ENCODE assay signal across 17 cellular contexts in genomic region chr14:38171197-38171596, GRCh38. TPM values are rescaled to one million over a fixed set of nuclear protein-coding genes. Genes with fewer than 3 reads are reported as not detected.
DNase-seq lines count a peak whose midpoint lies in the region; ATAC-seq and TF ChIP-seq lines count a peak whose summit lies in the region.
"Had no signal": no experiment of that assay in that cellular context is flagged by ENCODE, and none has a peak within 500 bp of the region (broad histone marks: within the 10 kb centered on the region; RNA-seq: fewer than 3 reads in every experiment).

No MANE protein-coding gene starts in this region.

- no peak overlapping the region for H3K27ac ChIP-seq in gastrocnemius medialis
- H3K27ac ChIP-seq: KMS-11, SJSA1, tibial nerve had no signal

- H3K4me3 ChIP-seq in astrocyte of the cerebellum (ENCODE audit: low read depth, low read length) (no peak overlapping the region), skeletal muscle cell (ENCODE audit: low read depth, low read length) (no peak overlapping the region), gastrocnemius medialis (no peak overlapping the region)
- H3K4me3 ChIP-seq: SJSA1, tibial nerve had no signal

- no peaks in the 10 kb centered on the region for H3K27me3 ChIP-seq in gastrocnemius medialis
- H3K27me3 ChIP-seq: SJSA1, tibial nerve had no signal

- H3K9me3 ChIP-seq in gastrocnemius medialis: no peaks in the 10 kb centered on the region
- H3K9me3 ChIP-seq: SJSA1, tibial nerve had no signal

- intact Hi-C loops in gastrocnemius medialis (cut with DNase I; ENCODE audit: low total_unique reads): no loop called here

- in situ Hi-C loops in astrocyte of the cerebellum (cut with HindIII; ENCODE audit: low sequenced_read_pairs): no loop called here
- in situ Hi-C loops in gastrocnemius medialis (cut with MboI; ENCODE audit: low sequenced_read_pairs in 4 of 4): no loop called here

- no peak for TF ChIP-seq POLR2A in gastrocnemius medialis (IDR thresholded peaks at IDR 0.05)

- no peaks in the 10 kb centered on the region for H3K36me3 ChIP-seq in gastrocnemius medialis
- H3K36me3 ChIP-seq: SJSA1, tibial nerve had no signal

- TF ChIP-seq CTCF in astrocyte of the cerebellum (IDR thresholded peaks at IDR 0.05; ENCODE audit: low read depth, low read length, missing control alignments): no peak
- TF ChIP-seq CTCF in gastrocnemius medialis (IDR thresholded peaks at IDR 0.05 in 4 of 5, conservative IDR thresholded peaks at IDR 0.05 in 1 of 5): no peak

- ATAC-seq in gastrocnemius medialis: no peak
- ATAC-seq: activated T-helper 17 cell treated with anti-CD3 and anti-CD28 coated beads, Interleukin-2, amount 50 U/mL, for 72 hours; sciatic nerve had no signal

- no peaks in the 10 kb centered on the region for H3K4me1 ChIP-seq in gastrocnemius medialis
- H3K4me1 ChIP-seq: SJSA1, tibial nerve had no signal

- DNase-seq in GM04504 (ENCODE audit: low read depth) (peak; percentile 19), NCI-H2029 (lab: John Stamatoyannopoulos, UW) (peak; percentile 49), astrocyte of the cerebellum (ENCODE audit: low read depth) (peak; percentile 16), skeletal muscle cell (ENCODE audit: low read depth) (peak; percentile 11), pons (ENCODE audit: low spot score) (no peak), gastrocnemius medialis (no peak), NCI-H1694 (lab: John Stamatoyannopoulos, UW) (no peak)
- DNase-seq: activated CD4-positive, alpha-beta memory T cell treated with anti-CD3 and anti-CD28 coated beads for 36 hours; aorta; CD4-positive, alpha-beta T cell; NCI-H1930; stimulated activated CD4-positive, alpha-beta T cell treated with anti-CD3 and anti-CD28 coated beads, Interleukin-4, amount 100 ng/mL, for 1 hour had no signal

RNA-seq across cellular contexts. Expression of gene SSTR1, which starts 36.5 kb away (rescaled TPM):
- under 1 TPM in 3 of 4 donors, not detected in 1; 0.16 to 0.83 (median 0.33) TPM for total RNA-seq in gastrocnemius medialis
- total RNA-seq: activated CD4-positive, alpha-beta memory T cell treated with anti-CD3 and anti-CD28 coated beads for 36 hours; activated T-helper 17 cell treated with anti-CD3 and anti-CD28 coated beads, Interleukin-2, amount 50 U/mL, for 72 hours; CD4-positive, alpha-beta T cell; SJSA1 had no signal

Comparison
In these comparisons a context has a peak if more than half of its experiments do, and no peak if none do; other contexts are left out.
1. DNase-seq: peak in GM04504 (single experiment), NCI-H2029 (single experiment), astrocyte of the cerebellum (single experiment) and skeletal muscle cell (single experiment); none in pons (single experiment), gastrocnemius medialis (0 of 2) and NCI-H1694 (single experiment).